Comparison of ENCODE assay signal across 1 cellular context in genomic region chr15:63277893-63278505, GRCh38.
TF ChIP-seq lines count a peak whose summit lies in the region.

No MANE protein-coding gene starts in this region.

TF ChIP-seq in SK-N-SH, 30 proteins besides CTCF, POLR2A, EP300 and RAD21 (continued from another document):
- TF ChIP-seq IRF3 (IDR thresholded peaks at IDR 0.05; ENCODE audit: low read depth, low read length) (no peak), JUND (IDR thresholded peaks at IDR 0.05) (no peak), SIN3A (IDR thresholded peaks at IDR 0.05; ENCODE audit: borderline replicate concordance, low read depth, low read length) (no peak), FOSL2 (IDR thresholded peaks at IDR 0.05; ENCODE audit: borderline replicate concordance, low read depth) (no peak), TEAD4 (IDR thresholded peaks at IDR 0.05; ENCODE audit: borderline replicate concordance, insufficient read depth) (no peak), FOXM1 (IDR thresholded peaks at IDR 0.05; ENCODE audit: low read depth) (no peak), MXI1 (IDR thresholded peaks at IDR 0.05; ENCODE audit: low read depth, low read length) (no peak), YY1 (IDR thresholded peaks at IDR 0.05; ENCODE audit: low read depth) (no peak), RCOR1 (IDR thresholded peaks at IDR 0.05; ENCODE audit: low read length) (no peak)
- TF ChIP-seq, protein P1, sequence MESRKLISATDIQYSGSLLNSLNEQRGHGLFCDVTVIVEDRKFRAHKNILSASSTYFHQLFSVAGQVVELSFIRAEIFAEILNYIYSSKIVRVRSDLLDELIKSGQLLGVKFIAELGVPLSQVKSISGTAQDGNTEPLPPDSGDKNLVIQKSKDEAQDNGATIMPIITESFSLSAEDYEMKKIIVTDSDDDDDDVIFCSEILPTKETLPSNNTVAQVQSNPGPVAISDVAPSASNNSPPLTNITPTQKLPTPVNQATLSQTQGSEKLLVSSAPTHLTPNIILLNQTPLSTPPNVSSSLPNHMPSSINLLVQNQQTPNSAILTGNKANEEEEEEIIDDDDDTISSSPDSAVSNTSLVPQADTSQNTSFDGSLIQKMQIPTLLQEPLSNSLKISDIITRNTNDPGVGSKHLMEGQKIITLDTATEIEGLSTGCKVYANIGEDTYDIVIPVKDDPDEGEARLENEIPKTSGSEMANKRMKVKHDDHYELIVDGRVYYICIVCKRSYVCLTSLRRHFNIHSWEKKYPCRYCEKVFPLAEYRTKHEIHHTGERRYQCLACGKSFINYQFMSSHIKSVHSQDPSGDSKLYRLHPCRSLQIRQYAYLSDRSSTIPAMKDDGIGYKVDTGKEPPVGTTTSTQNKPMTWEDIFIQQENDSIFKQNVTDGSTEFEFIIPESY (IDR thresholded peaks at IDR 0.05; ENCODE audit: borderline replicate concordance, low read depth), result no peak
- TF ChIP-seq, protein P2, sequence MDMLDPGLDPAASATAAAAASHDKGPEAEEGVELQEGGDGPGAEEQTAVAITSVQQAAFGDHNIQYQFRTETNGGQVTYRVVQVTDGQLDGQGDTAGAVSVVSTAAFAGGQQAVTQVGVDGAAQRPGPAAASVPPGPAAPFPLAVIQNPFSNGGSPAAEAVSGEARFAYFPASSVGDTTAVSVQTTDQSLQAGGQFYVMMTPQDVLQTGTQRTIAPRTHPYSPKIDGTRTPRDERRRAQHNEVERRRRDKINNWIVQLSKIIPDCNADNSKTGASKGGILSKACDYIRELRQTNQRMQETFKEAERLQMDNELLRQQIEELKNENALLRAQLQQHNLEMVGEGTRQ (IDR thresholded peaks at IDR 0.05; ENCODE audit: borderline replicate concordance, low read depth, low read length), result no peak
